Comparison of ENCODE assay signal across 17 cellular contexts in genomic region chr12:10247659-10248058, GRCh38. TPM values are rescaled to one million over a fixed set of nuclear protein-coding genes. Genes with fewer than 3 reads are reported as not detected.
DNase-seq lines count a peak whose midpoint lies in the region; ATAC-seq, FAIRE-seq and TF ChIP-seq lines count a peak whose summit lies in the region.
"Had no signal": no experiment of that assay in that cellular context is flagged by ENCODE, and none has a peak within 500 bp of the region (broad histone marks: within the 10 kb centered on the region; RNA-seq: fewer than 3 reads in every experiment).

No MANE protein-coding gene starts in this region.

- H2BK5ac ChIP-seq in H9 (ENCODE audit: insufficient read length, low read length) = no peak overlapping the region

- H2AFZ ChIP-seq in H9 (ENCODE audit: low read length) = no peak overlapping the region

- peak overlapping the region; percentile 47 for H3K27ac Mint-ChIP-seq in activated naive CD8-positive, alpha-beta T cell treated with anti-CD3 and anti-CD28 coated beads, Interleukin-2, amount 50 U/mL, for 24 hours
- H3K27ac Mint-ChIP-seq in activated naive CD8-positive, alpha-beta T cell treated with anti-CD3 and anti-CD28 coated beads for 36 hours = no peak overlapping the region
- H3K27ac Mint-ChIP-seq in effector memory CD8-positive, alpha-beta T cell = peak overlapping the region in 1 of 2 donors; percentile 90
- no peak overlapping the region; a peak in 1 of 7 replicates for H3K27ac Mint-ChIP-seq in H9
- H3K27ac Mint-ChIP-seq: CD4-positive, alpha-beta memory T cell had no signal

- H3T11ph ChIP-seq in H9 (ENCODE audit: low read length) = no peak overlapping the region

- no peaks in the 10 kb centered on the region for H3K79me1 ChIP-seq in H9 (ENCODE audit: insufficient read depth, low read depth, low read length, poor library complexity, severe bottlenecking)

- H3K9me3 ChIP-seq in H9 (ENCODE audit: control insufficient read depth, low read depth, low read length) = no peaks in the 10 kb centered on the region
- H3K9me3 ChIP-seq: Peyer's patch, SJSA1 had no signal

- no CpG with 5 or more reads among the region's 5 CpGs for WGBS in H9 (ENCODE audit: extremely low coverage, insufficient read length, low lambda C conversion rate)

- H3K4me3 Mint-ChIP-seq in activated naive CD8-positive, alpha-beta T cell treated with anti-CD3 and anti-CD28 coated beads, Interleukin-2, amount 50 U/mL, for 24 hours = no peak overlapping the region
- H3K4me3 Mint-ChIP-seq in activated naive CD8-positive, alpha-beta T cell treated with anti-CD3 and anti-CD28 coated beads for 36 hours = no peak overlapping the region
- peak overlapping the region; percentile 10 to 38 for H3K4me3 Mint-ChIP-seq in effector memory CD8-positive, alpha-beta T cell
- H3K4me3 Mint-ChIP-seq in H9 = no peak overlapping the region
- H3K4me3 Mint-ChIP-seq: CD4-positive, alpha-beta memory T cell had no signal

- no peak overlapping the region for H3K9ac ChIP-seq in H9 (ENCODE audit: extremely low read depth, insufficient read length, low read length)

- no peak overlapping the region for H2BK20ac ChIP-seq in H9 (ENCODE audit: low read depth, low read length, poor library complexity, severe bottlenecking)

- no peak overlapping the region for H4K5ac ChIP-seq in H9 (ENCODE audit: insufficient read length, low read depth, low read length)

- no peaks in the 10 kb centered on the region for H3K36me3 Mint-ChIP-seq in activated naive CD8-positive, alpha-beta T cell treated with anti-CD3 and anti-CD28 coated beads, Interleukin-2, amount 50 U/mL, for 24 hours (ENCODE audit: low read depth)
- no peaks in the 10 kb centered on the region for H3K36me3 Mint-ChIP-seq in activated naive CD8-positive, alpha-beta T cell treated with anti-CD3 and anti-CD28 coated beads for 36 hours
- peaks cover 8% of the 10 kb centered on the region for H3K36me3 Mint-ChIP-seq in effector memory CD8-positive, alpha-beta T cell (ENCODE audit: insufficient read depth)
- H3K36me3 Mint-ChIP-seq in H9 (ENCODE audit: insufficient read depth in 1 of 3, low read depth in 3 of 3) = no peaks in the 10 kb centered on the region
- H3K36me3 Mint-ChIP-seq: CD4-positive, alpha-beta memory T cell had no signal

- TF ChIP-seq CTCF in H9 (conservative IDR thresholded peaks at IDR 0.05) (no peak), coronary artery (IDR thresholded peaks at IDR 0.05) (no peak)

- H3K4me1 Mint-ChIP-seq in activated naive CD8-positive, alpha-beta T cell treated with anti-CD3 and anti-CD28 coated beads, Interleukin-2, amount 50 U/mL, for 24 hours = peaks cover 52% of the 10 kb centered on the region
- peaks cover 33% of the 10 kb centered on the region for H3K4me1 Mint-ChIP-seq in activated naive CD8-positive, alpha-beta T cell treated with anti-CD3 and anti-CD28 coated beads for 36 hours
- H3K4me1 Mint-ChIP-seq in effector memory CD8-positive, alpha-beta T cell (ENCODE audit: low read depth in 2 of 2) = peaks cover 31 to 42% of the 10 kb centered on the region in 2 donors
- H3K4me1 Mint-ChIP-seq in H9 = peaks cover 4% of the 10 kb centered on the region in 2 experiments; a peak in 3 of 4 replicates

- no peak overlapping the region for H3K23ac ChIP-seq in H9 (ENCODE audit: insufficient read length, low read depth, low read length)

- H4K20me1 ChIP-seq in H9 (ENCODE audit: control insufficient read depth, insufficient read depth, insufficient read length) = no peaks in the 10 kb centered on the region

- DNase-seq in activated naive CD8-positive, alpha-beta T cell treated with anti-CD3 and anti-CD28 coated beads, Interleukin-2, amount 50 U/mL, for 24 hours = no peak
- DNase-seq in activated naive CD8-positive, alpha-beta T cell treated with anti-CD3 and anti-CD28 coated beads for 36 hours = no peak
- DNase-seq in NAMALWA (ENCODE audit: low spot score) (peak; percentile 59), urothelium cell line (ENCODE audit: low spot score) (no peak), H9 (no peak), coronary artery (ENCODE audit: low spot score) (no peak)
- no peak for DNase-seq in effector memory CD8-positive, alpha-beta T cell
- no peak for DNase-seq in activated naive CD4-positive, alpha-beta T cell treated with Interleukin-2 at 50 U/mL for 16 hours
- DNase-seq: CD4-positive, alpha-beta memory T cell; H7; IMR-90; Karpas-422; NCI-H187; NCI-H226; Peyer's patch had no signal

- H2BK15ac ChIP-seq in H9 (ENCODE audit: low read depth, low read length) = no peak overlapping the region

- H3K4me2 ChIP-seq in H9 (ENCODE audit: insufficient read depth, insufficient read length, low read length) = no peak overlapping the region

- H3K27ac ChIP-seq in H9 (ENCODE audit: insufficient read length, low read depth, low read length) (no peak overlapping the region), coronary artery (no peak overlapping the region)
- H3K27ac ChIP-seq: Peyer's patch, SJSA1 had no signal

- no peak overlapping the region for H3K4ac ChIP-seq in H9 (ENCODE audit: low read depth, low read length)

- no peak overlapping the region for H3K14ac ChIP-seq in H9 (ENCODE audit: insufficient read depth, low read length)

- peak; percentile 77 for FAIRE-seq in urothelium cell line (lab: Jason Lieb, UNC)
- FAIRE-seq: HTR-8/SVneo had no signal

- no peak overlapping the region for H3K4me3 ChIP-seq in coronary artery
- H3K4me3 ChIP-seq: Peyer's patch, SJSA1 had no signal

- H2BK12ac ChIP-seq in H9 (ENCODE audit: insufficient read length, low read depth, low read length) = no peak overlapping the region

- peak; percentile 49 for ATAC-seq in activated naive CD8-positive, alpha-beta T cell treated with anti-CD3 and anti-CD28 coated beads, Interleukin-2, amount 50 U/mL, for 24 hours
- ATAC-seq in effector memory CD8-positive, alpha-beta T cell (replicated peaks) = no peak

- H3K4me1 ChIP-seq in H9 (ENCODE audit: insufficient read depth, low read length) = no peaks in the 10 kb centered on the region
- H3K4me1 ChIP-seq: Peyer's patch, SJSA1 had no signal

- H3K56ac ChIP-seq in H9 (ENCODE audit: insufficient read length, low read depth, low read length) = no peak overlapping the region

- no peak overlapping the region for H2BK120ac ChIP-seq in H9 (ENCODE audit: low read depth, low read length, poor library complexity, severe bottlenecking)

- H3K79me2 ChIP-seq in H9 (ENCODE audit: insufficient read depth, low read length) = no peaks in the 10 kb centered on the region

- H3K18ac ChIP-seq in H9 (ENCODE audit: insufficient read length, low read depth, low read length) = no peak overlapping the region

- no peaks in the 10 kb centered on the region for H3K27me3 ChIP-seq in H9 (ENCODE audit: insufficient read depth, low read length)
- H3K27me3 ChIP-seq: Peyer's patch, SJSA1 had no signal

- H4K91ac ChIP-seq in H9 (ENCODE audit: insufficient read length, low read depth, low read length) = no peak overlapping the region

- no peaks in the 10 kb centered on the region for H3K23me2 ChIP-seq in H9 (ENCODE audit: insufficient read length, low read depth, low read length, poor library complexity, severe bottlenecking)

- no peak overlapping the region for H2AK5ac ChIP-seq in H9 (ENCODE audit: insufficient read length, low read length)

- H4K8ac ChIP-seq in H9 (replicated peaks; ENCODE audit: insufficient read length, low read depth, low read length) = no peak overlapping the region

- H3K9me3 Mint-ChIP-seq in activated naive CD8-positive, alpha-beta T cell treated with anti-CD3 and anti-CD28 coated beads, Interleukin-2, amount 50 U/mL, for 24 hours = no peaks in the 10 kb centered on the region
- H3K9me3 Mint-ChIP-seq in activated naive CD8-positive, alpha-beta T cell treated with anti-CD3 and anti-CD28 coated beads for 36 hours = peaks cover 3% of the 10 kb centered on the region
- H3K9me3 Mint-ChIP-seq in effector memory CD8-positive, alpha-beta T cell = no peaks in the 10 kb centered on the region
- H3K9me3 Mint-ChIP-seq in H9 = no peaks in the 10 kb centered on the region
- H3K9me3 Mint-ChIP-seq: CD4-positive, alpha-beta memory T cell had no signal

- H3K27me3 Mint-ChIP-seq in activated naive CD8-positive, alpha-beta T cell treated with anti-CD3 and anti-CD28 coated beads, Interleukin-2, amount 50 U/mL, for 24 hours = no peaks in the 10 kb centered on the region
- H3K27me3 Mint-ChIP-seq in activated naive CD8-positive, alpha-beta T cell treated with anti-CD3 and anti-CD28 coated beads for 36 hours = no peaks in the 10 kb centered on the region
- H3K27me3 Mint-ChIP-seq in effector memory CD8-positive, alpha-beta T cell = no peaks in the 10 kb centered on the region
- no peaks in the 10 kb centered on the region for H3K27me3 Mint-ChIP-seq in H9 (ENCODE audit: low read depth)

RNA-seq across cellular contexts. Expression of gene GABARAPL1, which starts 35.0 kb away (rescaled TPM):
- total RNA-seq in activated naive CD8-positive, alpha-beta T cell treated with anti-CD3 and anti-CD28 coated beads for 36 hours = 1 to 10 TPM; 6.0 to 7.2 TPM
- 53.4 and 55.6 TPM in 2 replicates for total RNA-seq in H9 (2021)

Comparison
In these comparisons a context has a peak if more than half of its experiments do, and no peak if none do; other contexts are left out.
1. H3K4me3 Mint-ChIP-seq: peak in effector memory CD8-positive, alpha-beta T cell (2 of 2); none in activated naive CD8-positive, alpha-beta T cell treated with anti-CD3 and anti-CD28 coated beads, Interleukin-2, amount 50 U/mL, for 24 hours (single experiment), activated naive CD8-positive, alpha-beta T cell treated with anti-CD3 and anti-CD28 coated beads for 36 hours (single experiment) and H9 (0 of 2).